ENCODE assay signal across 8 cellular contexts in the genomic region with DNA sequence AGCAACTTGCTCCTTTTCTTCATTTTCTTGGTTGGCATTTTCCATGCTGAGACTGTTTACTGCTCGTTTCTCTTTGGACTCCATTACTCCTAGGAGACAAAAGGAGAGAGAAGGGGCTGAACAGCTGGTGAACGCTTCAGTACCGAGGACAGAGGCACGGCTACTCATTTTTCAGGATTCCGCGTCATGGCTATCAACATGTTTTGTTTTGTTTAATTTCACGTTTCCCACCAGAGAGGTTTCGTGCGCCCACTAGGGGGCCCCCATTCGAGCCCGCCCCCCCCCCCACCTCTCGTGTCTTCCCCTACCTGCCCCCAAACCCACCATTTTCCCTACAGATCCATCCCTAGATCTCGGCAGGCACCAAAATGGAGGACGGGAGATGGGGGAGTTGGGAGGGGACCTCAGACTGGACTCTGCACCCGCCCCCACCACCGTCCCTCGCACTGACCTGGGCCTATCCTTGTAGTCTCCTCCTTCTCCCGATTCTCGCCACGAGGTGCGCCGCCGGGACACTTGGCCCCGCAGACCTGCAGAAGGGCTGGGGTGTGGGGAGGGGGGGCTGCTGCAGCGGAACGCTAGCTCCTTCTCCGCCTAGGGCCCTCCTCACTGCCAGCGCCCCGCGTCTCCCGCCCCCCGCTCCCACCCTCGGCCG. TPM values are rescaled to one million over a fixed set of nuclear protein-coding genes. Genes with fewer than 3 reads are reported as not detected.
DNase-seq lines count a peak whose midpoint lies in the region; ATAC-seq and TF ChIP-seq lines count a peak whose summit lies in the region.

No MANE protein-coding gene starts in this region.

- no peak for DNase-seq in left ventricle myocardium inferior
- DNase-seq in Right ventricle myocardium superior: no peak
- DNase-seq in SK-N-DZ (ENCODE audit: low spot score): peak; percentile 50
- peak; percentile 9 for DNase-seq in fibroblast of villous mesenchyme (ENCODE audit: low read depth)
- peak; percentile 17 for DNase-seq in putamen (ENCODE audit: low spot score)
- no peak for DNase-seq in GM13976 (ENCODE audit: low spot score)
- DNase-seq in HAP-1 (ENCODE audit: low spot score in 2 of 2): no peak
- DNase-seq in OCI-LY7 (ENCODE audit: low spot score): no peak

- in situ Hi-C loops in GM13976 (cut with MboI; ENCODE audit: low sequenced_read_pairs, unreplicated experiment) (no loop called here), HAP-1 (cut with MboI; ENCODE audit: low sequenced_read_pairs) (no loop called here)

- H3K27me3 ChIP-seq in left ventricle myocardium inferior (ENCODE audit: low read depth) (peaks cover 7% of the 10 kb centered on the region), HAP-1 (ENCODE audit: low read depth) (no peaks in the 10 kb centered on the region)

- no peaks in the 10 kb centered on the region for H3K36me3 ChIP-seq in left ventricle myocardium inferior
- H3K36me3 ChIP-seq in HAP-1 (replicated peaks): no peaks in the 10 kb centered on the region
- no peaks in the 10 kb centered on the region for H3K36me3 ChIP-seq in OCI-LY7 (ENCODE audit: insufficient read depth, low read length)

- POLR2A ChIA-PET in OCI-LY7 (lab: Charles Lee): no interaction called here

- H3K27ac ChIP-seq in left ventricle myocardium inferior (replicated peaks) (no peak overlapping the region), OCI-LY7 (ENCODE audit: low read depth, low read length, poor library complexity, severe bottlenecking) (no peak overlapping the region)

- H4K20me1 ChIP-seq in OCI-LY7 (ENCODE audit: insufficient read depth, low read length): no peaks in the 10 kb centered on the region

- intact Hi-C loops in left ventricle myocardium inferior (cut with micrococcal nuclease): no loop called here
- intact Hi-C loops in Right ventricle myocardium superior (cut with DNase I): no loop called here
- intact Hi-C loops in OCI-LY7 (cut with micrococcal nuclease; ENCODE audit: unreplicated experiment): no loop called here

- TF ChIP-seq CTCF in left ventricle myocardium inferior (IDR thresholded peaks at IDR 0.05; ENCODE audit: borderline replicate concordance) (no peak), fibroblast of villous mesenchyme (IDR thresholded peaks at IDR 0.05; ENCODE audit: insufficient read depth, low read depth, low read length) (no peak), GM13976 (IDR thresholded peaks at IDR 0.05; ENCODE audit: borderline replicate concordance, control extremely low read depth, extremely low read depth, insufficient read depth, missing control alignments) (no peak), OCI-LY7 (conservative IDR thresholded peaks at IDR 0.05; ENCODE audit: low read length) (no peak)

- CTCF ChIA-PET in OCI-LY7 (lab: Charles Lee; ENCODE audit: unreplicated experiment): no interaction called here

- no peak for ATAC-seq in Right ventricle myocardium superior (ENCODE audit: poor library complexity)

- H3K4me1 ChIP-seq in left ventricle myocardium inferior (no peaks in the 10 kb centered on the region), HAP-1 (no peaks in the 10 kb centered on the region), OCI-LY7 (ENCODE audit: insufficient read depth, low read length, poor library complexity, severe bottlenecking) (no peaks in the 10 kb centered on the region)

- no peak overlapping the region for H3K4me2 ChIP-seq in OCI-LY7 (ENCODE audit: low read length)

- no peak overlapping the region for H2AFZ ChIP-seq in OCI-LY7 (ENCODE audit: low read length)

- H3K9me3 ChIP-seq in left ventricle myocardium inferior (replicated peaks) (no peaks in the 10 kb centered on the region), HAP-1 (no peaks in the 10 kb centered on the region), OCI-LY7 (ENCODE audit: low read length) (no peaks in the 10 kb centered on the region)

- H3K4me3 ChIP-seq in left ventricle myocardium inferior: peak overlapping the region; percentile 54
- peak overlapping the region; percentile 18 for H3K4me3 ChIP-seq in fibroblast of villous mesenchyme (ENCODE audit: low read depth, low read length)
- H3K4me3 ChIP-seq in HAP-1: no peak overlapping the region
- H3K4me3 ChIP-seq in OCI-LY7 (ENCODE audit: low read depth, low read length, poor library complexity, severe bottlenecking): no peak overlapping the region

- no peaks in the 10 kb centered on the region for H3K79me2 ChIP-seq in OCI-LY7 (ENCODE audit: insufficient read depth, low read depth, low read length)

- BruUV-seq in OCI-LY7 (replicated peaks; lab: Mats Ljungman, UMichigan): no TSS peak

- H3K9me2 ChIP-seq in OCI-LY7 (ENCODE audit: insufficient read depth, low read length): no peaks in the 10 kb centered on the region

RNA-seq across cellular contexts. Expression of a gene that starts 0.7 kb away (rescaled TPM):
- total RNA-seq in left ventricle myocardium inferior (10.8 TPM), Right ventricle myocardium superior (0.97 TPM), fibroblast of villous mesenchyme (1.3 and 2.2 TPM in 2 replicates), OCI-LY7 (2022) (not detected in 2 replicates)
- 132 and 142 TPM in 2 replicates for polyA plus RNA-seq in SK-N-DZ (2014; cell fraction: cytosol; rRNA removed)
- 82.7 and 109 TPM in 2 replicates for polyA plus RNA-seq in SK-N-DZ (2014; cell fraction: nucleus; rRNA removed)
- not detected in 2 replicates for total RNA-seq in OCI-LY7 (2014; rRNA removed; shearing (Covaris generic))

RNA-seq across cellular contexts. Expression of a gene that starts 29.6 kb away (rescaled TPM):
- total RNA-seq in left ventricle myocardium inferior: 0.69 TPM
- 0.32 TPM for total RNA-seq in Right ventricle myocardium superior
- not detected in 2 replicates for polyA plus RNA-seq in SK-N-DZ (2014; cell fraction: cytosol; rRNA removed)
- polyA plus RNA-seq in SK-N-DZ (2014; cell fraction: nucleus; rRNA removed): not detected in 2 replicates
- total RNA-seq in fibroblast of villous mesenchyme: not detected in 2 replicates
- not detected in 2 replicates for total RNA-seq in OCI-LY7 (2014; rRNA removed; shearing (Covaris generic))
- not detected in 2 replicates for total RNA-seq in OCI-LY7 (2022)

Comparison
In these comparisons a context has a peak if more than half of its experiments do, and no peak if none do; other contexts are left out.
1. DNase-seq: peak in SK-N-DZ (single experiment), fibroblast of villous mesenchyme (single experiment) and putamen (single experiment); none in left ventricle myocardium inferior (single experiment), Right ventricle myocardium superior (single experiment), GM13976 (single experiment), HAP-1 (0 of 2) and OCI-LY7 (single experiment).
2. H3K4me3 ChIP-seq: peak in left ventricle myocardium inferior (single experiment) and fibroblast of villous mesenchyme (single experiment); none in HAP-1 (single experiment) and OCI-LY7 (single experiment).